ENCODE assay signal across 8 cellular contexts in the genomic region with DNA sequence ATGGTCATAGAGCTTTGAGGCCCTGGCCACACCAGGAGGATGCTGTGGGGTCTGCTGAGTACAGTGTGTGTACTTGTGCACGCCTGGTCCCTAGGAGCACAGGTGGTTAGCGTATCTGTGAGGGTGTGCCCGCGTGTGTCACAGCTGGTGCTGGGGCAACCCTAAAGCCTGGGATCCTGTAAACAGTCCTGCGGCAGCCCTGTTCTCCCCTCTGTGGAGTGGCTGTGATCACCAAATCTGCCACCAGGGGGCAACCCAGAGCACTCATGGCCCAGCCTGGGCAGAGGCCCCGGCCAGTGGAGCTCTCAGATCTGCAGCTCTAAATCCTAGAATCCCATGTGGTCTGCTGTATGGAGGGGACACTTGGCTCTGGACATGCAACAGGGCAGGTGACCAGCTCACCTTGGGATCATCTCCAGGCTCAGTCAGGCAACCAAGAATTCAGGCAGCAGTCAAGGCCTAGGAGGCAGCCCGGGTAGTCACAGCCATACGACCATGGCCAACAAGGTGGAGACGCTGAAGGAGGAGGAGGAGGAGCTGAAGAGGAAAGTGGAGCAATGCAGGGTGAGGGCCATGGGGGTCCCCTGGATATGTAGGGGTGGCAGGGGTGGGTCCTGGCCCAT. TPM values are rescaled to one million over a fixed set of nuclear protein-coding genes. Genes with fewer than 3 reads are reported as not detected.
DNase-seq lines count a peak whose midpoint lies in the region; ATAC-seq and TF ChIP-seq lines count a peak whose summit lies in the region.

No MANE protein-coding gene starts in this region.

- no peaks in the 10 kb centered on the region for H3K9me3 Mint-ChIP-seq in Calu3 (ENCODE audit: low read depth, unreplicated experiment)
- no peaks in the 10 kb centered on the region for H3K9me3 Mint-ChIP-seq in effector memory CD8-positive, alpha-beta T cell

- peak; percentile 92 for DNase-seq in Calu3
- DNase-seq in NOMO-1 treated with DMSO at 0.1 percent for 48 hours (lab: John Stamatoyannopoulos, UW; ENCODE audit: unreplicated experiment) = peak; percentile 62
- peak; percentile 98 for DNase-seq in activated CD8-positive, alpha-beta memory T cell treated with anti-CD3 and anti-CD28 coated beads for 24 hours
- peak; percentile 86 to 89 (median 89) for DNase-seq in effector memory CD8-positive, alpha-beta T cell
- peak; percentile 73 for DNase-seq in middle frontal gyrus (ENCODE audit: extremely low spot score, low spot score)
- DNase-seq in stimulated activated CD8-positive, alpha-beta memory T cell treated with anti-CD3 and anti-CD28 coated beads, Interleukin-4, amount 100 ng/mL, for 24 hours (ENCODE audit: low read depth) = peak; percentile 82

- intact Hi-C loops in Calu3 (cut with micrococcal nuclease; ENCODE audit: unreplicated experiment) = loop anchor here (1.0 to 10.0 kb wide), 2 partner anchors 38 to 151 kb away; no protein-coding TSS in a partner anchor

- TF ChIP-seq CTCF in Calu3 (IDR thresholded peaks at IDR 0.05; ENCODE audit: unreplicated experiment) = peak; percentile 94

- H3K4me1 Mint-ChIP-seq in Calu3 (ENCODE audit: low read depth, unreplicated experiment) = peaks cover 8% of the 10 kb centered on the region
- peaks cover 32 to 37% of the 10 kb centered on the region in 2 donors for H3K4me1 Mint-ChIP-seq in effector memory CD8-positive, alpha-beta T cell (ENCODE audit: low read depth in 2 of 2)

- ATAC-seq in HG02623 (IDR thresholded peaks at IDR 0.05; ENCODE audit: unreplicated experiment) = peak; percentile 41
- ATAC-seq in effector memory CD8-positive, alpha-beta T cell (replicated peaks) = peak; percentile 61
- no peak for ATAC-seq in GM21737 (IDR thresholded peaks at IDR 0.05; ENCODE audit: unreplicated experiment)

- H3K27me3 Mint-ChIP-seq in Calu3 (ENCODE audit: unreplicated experiment) = no peaks in the 10 kb centered on the region
- H3K27me3 Mint-ChIP-seq in effector memory CD8-positive, alpha-beta T cell = no peaks in the 10 kb centered on the region

- no peak overlapping the region for H3K27ac Mint-ChIP-seq in Calu3 (ENCODE audit: unreplicated experiment)
- H3K27ac Mint-ChIP-seq in effector memory CD8-positive, alpha-beta T cell = peak overlapping the region; percentile 44 to 93

- CTCF ChIA-PET in Calu3 (lab: Charles Lee) = interaction anchor here (0.5 to 2.3 kb wide), 23 partner anchors 9 to 373 kb away, joined by 3 to 42 read pairs (median 6); a partner anchor contains a TSS

- peaks cover 49% of the 10 kb centered on the region for H3K36me3 Mint-ChIP-seq in Calu3 (ENCODE audit: insufficient read depth, unreplicated experiment)
- H3K36me3 Mint-ChIP-seq in effector memory CD8-positive, alpha-beta T cell (ENCODE audit: insufficient read depth) = peaks cover 67% of the 10 kb centered on the region

- BruUV-seq in Calu3 (replicated peaks; lab: Mats Ljungman, UMichigan) = no TSS peak

- no peak overlapping the region for H3K4me3 Mint-ChIP-seq in Calu3 (ENCODE audit: low read depth, unreplicated experiment)
- peak overlapping the region; percentile 65 to 94 for H3K4me3 Mint-ChIP-seq in effector memory CD8-positive, alpha-beta T cell

RNA-seq across cellular contexts. Expression of a gene that starts 3.9 kb away (rescaled TPM):
- 13.0 and 17.6 TPM in 2 replicates for total RNA-seq in Calu3 (2022)

RNA-seq across cellular contexts. Expression of a gene that starts 15.2 kb away (rescaled TPM):
- 18.4 and 21.4 TPM in 2 replicates for total RNA-seq in Calu3 (2022)

RNA-seq across cellular contexts. Expression of a gene that starts 32.1 kb away (rescaled TPM):
- 61.4 and 72.3 TPM in 2 replicates for total RNA-seq in Calu3 (2022)

RNA-seq across cellular contexts. Expression of a gene that starts 34.7 kb away (rescaled TPM):
- 89.8 and 95.3 TPM in 2 replicates for total RNA-seq in Calu3 (2022)

RNA-seq across cellular contexts. Expression of a gene that starts 42.8 kb away (rescaled TPM):
- total RNA-seq in Calu3 (2022) = 23.7 and 26.8 TPM in 2 replicates
